ENCODE assay signal across 2 cellular contexts in the genomic region with DNA sequence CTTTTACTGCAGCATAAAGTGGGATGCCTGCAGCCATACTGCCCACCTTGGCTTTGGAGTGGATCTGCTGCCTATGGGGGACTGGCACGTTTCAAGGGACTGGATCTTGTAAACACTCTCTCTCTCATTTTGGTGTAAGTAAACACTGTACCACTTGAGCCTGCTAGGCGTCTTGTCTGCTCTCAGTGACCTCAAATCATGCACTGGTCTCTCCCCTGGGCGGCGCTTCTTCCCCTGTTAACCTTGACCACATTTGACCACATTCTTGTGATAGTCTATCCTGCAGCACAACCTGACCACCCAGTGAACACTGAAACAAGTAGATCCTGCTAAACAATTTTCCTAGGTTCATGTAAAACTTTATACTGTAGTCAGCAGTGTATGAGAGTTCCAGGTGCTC.
A peak's percentile ranks its signal among the peaks of the same experiment; 100 is the strongest.
TF ChIP-seq lines count a peak whose summit lies in the region.

No MANE protein-coding gene starts in this region.

TF ChIP-seq in HepG2, 621 proteins besides CTCF, POLR2A, EP300 and RAD21:
- no peak for TF ChIP-seq FOXA1 (IDR thresholded peaks at IDR 0.05)
- TF ChIP-seq FOXA1 (CRISPR knock-in tag; IDR thresholded peaks at IDR 0.05), result no peak
- TF ChIP-seq, protein P1, sequence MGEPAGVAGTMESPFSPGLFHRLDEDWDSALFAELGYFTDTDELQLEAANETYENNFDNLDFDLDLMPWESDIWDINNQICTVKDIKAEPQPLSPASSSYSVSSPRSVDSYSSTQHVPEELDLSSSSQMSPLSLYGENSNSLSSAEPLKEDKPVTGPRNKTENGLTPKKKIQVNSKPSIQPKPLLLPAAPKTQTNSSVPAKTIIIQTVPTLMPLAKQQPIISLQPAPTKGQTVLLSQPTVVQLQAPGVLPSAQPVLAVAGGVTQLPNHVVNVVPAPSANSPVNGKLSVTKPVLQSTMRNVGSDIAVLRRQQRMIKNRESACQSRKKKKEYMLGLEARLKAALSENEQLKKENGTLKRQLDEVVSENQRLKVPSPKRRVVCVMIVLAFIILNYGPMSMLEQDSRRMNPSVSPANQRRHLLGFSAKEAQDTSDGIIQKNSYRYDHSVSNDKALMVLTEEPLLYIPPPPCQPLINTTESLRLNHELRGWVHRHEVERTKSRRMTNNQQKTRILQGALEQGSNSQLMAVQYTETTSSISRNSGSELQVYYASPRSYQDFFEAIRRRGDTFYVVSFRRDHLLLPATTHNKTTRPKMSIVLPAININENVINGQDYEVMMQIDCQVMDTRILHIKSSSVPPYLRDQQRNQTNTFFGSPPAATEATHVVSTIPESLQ (CRISPR knock-in tag; conservative IDR thresholded peaks at IDR 0.05), result no peak
- 0 out of 2 replicates have a peak, but pooled peaks have one; percentile 32 for TF ChIP-seq REXO4 (CRISPR knock-in tag; IDR thresholded peaks at IDR 0.05; ENCODE audit: borderline replicate concordance)
- TF ChIP-seq STAG1 (CRISPR knock-in tag; IDR thresholded peaks at IDR 0.05), result peak; percentile 16; the same call in 1 of the 2 replicates

TF ChIP-seq in IMR-90, 13 proteins besides CTCF, POLR2A, EP300 and RAD21:
- TF ChIP-seq MAFK (IDR thresholded peaks at IDR 0.05; ENCODE audit: low read depth, low read length) (no peak), ELK1 (IDR thresholded peaks at IDR 0.05; ENCODE audit: borderline replicate concordance, low read depth, low read length) (no peak), NFE2L2 (IDR thresholded peaks at IDR 0.05; ENCODE audit: low read depth, low read length) (no peak), MAZ (IDR thresholded peaks at IDR 0.05; ENCODE audit: borderline replicate concordance, low read depth, low read length) (no peak)
